ENCODE assay signal across 8 cellular contexts in the genomic region with DNA sequence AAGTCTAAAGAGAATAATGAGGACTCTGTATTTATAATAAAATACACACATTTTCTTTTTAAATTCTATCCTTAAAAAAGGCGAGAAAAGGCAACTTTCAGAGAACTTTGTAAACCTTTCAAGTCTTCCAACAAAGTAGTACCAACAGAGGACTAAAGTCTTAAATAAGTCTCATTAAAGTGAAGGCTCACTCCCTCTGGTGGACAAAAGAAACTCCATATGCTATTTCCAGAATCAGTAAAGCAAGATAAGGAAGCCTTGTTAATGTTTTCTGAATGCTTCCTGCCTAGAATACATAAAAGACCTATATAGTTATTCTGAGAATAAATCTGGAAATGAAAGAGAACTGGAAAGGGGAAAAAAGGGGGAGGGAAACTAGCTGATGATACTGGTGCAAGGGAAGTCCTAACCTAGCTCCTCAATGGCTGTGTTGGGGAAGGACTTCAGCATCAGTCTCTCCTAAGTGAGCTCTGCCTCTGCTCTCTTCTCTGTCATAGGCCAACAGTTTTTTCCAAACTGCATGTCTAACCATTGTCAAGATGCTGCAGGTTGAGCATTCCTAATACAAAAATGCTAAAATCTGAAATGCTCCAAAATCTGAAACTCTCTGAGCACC. TPM values are rescaled to one million over a fixed set of nuclear protein-coding genes. Genes with fewer than 3 reads are reported as not detected.
DNase-seq lines count a peak whose midpoint lies in the region; ATAC-seq and TF ChIP-seq lines count a peak whose summit lies in the region.

No MANE protein-coding gene starts in this region.

- H3K4me1 ChIP-seq in gastrocnemius medialis = peaks cover under 1 to 10% of the 10 kb centered on the region in 2 donors

- in situ Hi-C loops in gastrocnemius medialis (cut with MboI; ENCODE audit: low sequenced_read_pairs in 4 of 4) = loop anchor here (10.0 to 25.0 kb wide), 5 partner anchors 179 to 394 kb away; a partner anchor contains a TSS

- ATAC-seq in GM18502 (IDR thresholded peaks at IDR 0.05; ENCODE audit: poor library complexity, unreplicated experiment) = peak; percentile 55
- ATAC-seq in HG02981 (IDR thresholded peaks at IDR 0.05; ENCODE audit: unreplicated experiment) = peak; percentile 57
- ATAC-seq in activated CD8-positive, alpha-beta T cell treated with anti-CD3 and anti-CD28 coated beads for 36 hours = peak; percentile 61
- peak in 1 of 2 donors; percentile 60 for ATAC-seq in gastrocnemius medialis

- H3K4me3 Mint-ChIP-seq in activated CD8-positive, alpha-beta T cell treated with anti-CD3 and anti-CD28 coated beads for 36 hours = no peak overlapping the region
- H3K4me3 Mint-ChIP-seq in glutamatergic neuron (ENCODE audit: unreplicated experiment) = peak overlapping the region; percentile 81

- peaks cover 79% of the 10 kb centered on the region for H3K4me1 Mint-ChIP-seq in activated CD8-positive, alpha-beta T cell treated with anti-CD3 and anti-CD28 coated beads for 36 hours (ENCODE audit: low read depth)
- H3K4me1 Mint-ChIP-seq in glutamatergic neuron (ENCODE audit: low read depth, unreplicated experiment) = peaks cover 44% of the 10 kb centered on the region

- TF ChIP-seq CTCF in AG10803 (conservative IDR thresholded peaks at IDR 0.05; ENCODE audit: low read length) (peak; percentile 81), glutamatergic neuron (IDR thresholded peaks at IDR 0.05; ENCODE audit: partially characterized antibody, unreplicated experiment) (peak; percentile 70), gastrocnemius medialis (IDR thresholded peaks at IDR 0.05 in 4 of 5, conservative IDR thresholded peaks at IDR 0.05 in 1 of 5) (peak; percentile 32 to 62 (median 41))
- peak; percentile 63 for TF ChIP-seq CTCF in activated CD8-positive, alpha-beta T cell treated with anti-CD3 and anti-CD28 coated beads for 36 hours (IDR thresholded peaks at IDR 0.05)

- POLR2A ChIA-PET in activated CD8-positive, alpha-beta T cell treated with anti-CD3 and anti-CD28 coated beads for 36 hours (lab: Charles Lee) = interaction anchor here (0.7 to 1.3 kb wide), 2 partner anchors 8 to 178 kb away, joined by 4 read pairs; no protein-coding TSS in a partner anchor

- H3K4me3 ChIP-seq in AG10803 (ENCODE audit: low read length) = no peak overlapping the region
- H3K4me3 ChIP-seq in gastrocnemius medialis = no peak overlapping the region

- H3K27ac Mint-ChIP-seq in activated CD8-positive, alpha-beta T cell treated with anti-CD3 and anti-CD28 coated beads for 36 hours = peak overlapping the region; percentile 81
- H3K27ac Mint-ChIP-seq in glutamatergic neuron (ENCODE audit: unreplicated experiment) = peak overlapping the region; percentile 6

- no peaks in the 10 kb centered on the region for H3K27me3 Mint-ChIP-seq in activated CD8-positive, alpha-beta T cell treated with anti-CD3 and anti-CD28 coated beads for 36 hours
- no peaks in the 10 kb centered on the region for H3K27me3 Mint-ChIP-seq in glutamatergic neuron (ENCODE audit: unreplicated experiment)

- no peak for TF ChIP-seq POLR2A in gastrocnemius medialis (IDR thresholded peaks at IDR 0.05)

- peaks cover 58% of the 10 kb centered on the region for H3K36me3 Mint-ChIP-seq in activated CD8-positive, alpha-beta T cell treated with anti-CD3 and anti-CD28 coated beads for 36 hours (ENCODE audit: low read depth)
- H3K36me3 Mint-ChIP-seq in glutamatergic neuron (ENCODE audit: unreplicated experiment) = no peaks in the 10 kb centered on the region

- H3K36me3 ChIP-seq in gastrocnemius medialis = no peaks in the 10 kb centered on the region

- H3K27me3 ChIP-seq in gastrocnemius medialis = no peaks in the 10 kb centered on the region

- no peaks in the 10 kb centered on the region for H3K9me3 ChIP-seq in gastrocnemius medialis

- CTCF ChIA-PET in activated CD8-positive, alpha-beta T cell treated with anti-CD3 and anti-CD28 coated beads for 36 hours (lab: Charles Lee) = interaction anchor here (0.7 to 3.2 kb wide), 12 partner anchors 10 to 201 kb away, joined by 3 to 19 read pairs (median 3); no protein-coding TSS in a partner anchor

- no peak overlapping the region for H3K27ac ChIP-seq in gastrocnemius medialis

- DNase-seq in AG10803 (ENCODE audit: low read depth) = peak; percentile 77
- DNase-seq in NCI-H2227 treated with DMSO at 0.1 percent for 48 hours (lab: John Stamatoyannopoulos, UW) = peak; percentile 61
- no peak for DNase-seq in activated CD8-positive, alpha-beta T cell treated with anti-CD3 and anti-CD28 coated beads for 36 hours
- no peak for DNase-seq in glutamatergic neuron
- DNase-seq in gastrocnemius medialis = no peak
- no peak for DNase-seq in NK-92 treated with Interleukin-12 subunit alpha and Interleukin-12 subunit beta, amount 100 ng/mL, for 24 hours (lab: John Stamatoyannopoulos, UW)

- intact Hi-C loops in activated CD8-positive, alpha-beta T cell treated with anti-CD3 and anti-CD28 coated beads for 36 hours (cut with micrococcal nuclease) = loop anchor here (10.0 kb wide), 1 partner anchor 111 kb away; a partner anchor contains a TSS
- intact Hi-C loops in gastrocnemius medialis (cut with DNase I; ENCODE audit: low total_unique reads) = no loop called here

- H3K9me3 Mint-ChIP-seq in activated CD8-positive, alpha-beta T cell treated with anti-CD3 and anti-CD28 coated beads for 36 hours = no peaks in the 10 kb centered on the region
- peaks cover 3% of the 10 kb centered on the region for H3K9me3 Mint-ChIP-seq in glutamatergic neuron (ENCODE audit: unreplicated experiment)

RNA-seq across cellular contexts. Expression of a gene that starts 7.2 kb away (rescaled TPM):
- total RNA-seq in activated CD8-positive, alpha-beta T cell treated with anti-CD3 and anti-CD28 coated beads for 36 hours = 10 to 100 TPM; 63.6 to 65.7 TPM
- total RNA-seq in glutamatergic neuron (ENCODE audit: unreplicated experiment) = 452 TPM
- total RNA-seq in gastrocnemius medialis = 10 to 100 TPM in 1 of 4 donors, 1 to 10 TPM in 3; 6.1 to 15.0 (median 8.2) TPM

Comparison
In these comparisons a context has a peak if more than half of its experiments do, and no peak if none do; other contexts are left out.
1. DNase-seq: peak in AG10803 (single experiment) and NCI-H2227 treated with DMSO at 0.1 percent for 48 hours (single experiment); none in activated CD8-positive, alpha-beta T cell treated with anti-CD3 and anti-CD28 coated beads for 36 hours (single experiment), glutamatergic neuron (single experiment), gastrocnemius medialis (0 of 2) and NK-92 treated with Interleukin-12 subunit alpha and Interleukin-12 subunit beta, amount 100 ng/mL, for 24 hours (single experiment).
2. RNA of a gene that starts 7.2 kb away (total RNA-seq): 452 TPM in glutamatergic neuron (single experiment) and 63.6 to 65.7 TPM in activated CD8-positive, alpha-beta T cell treated with anti-CD3 and anti-CD28 coated beads for 36 hours; 6.1 to 15.0 TPM in gastrocnemius medialis; every median in the first group is over 4 times any median in the second.
3. Peak in every context shown above with its lines, with median percentiles within 50 percentile points of each other: CTCF ChIP-seq.